In genomic region chr7:140418156-140418472, GRCh38 we compare ENCODE assay signal across 10 cellular contexts. TPM values are rescaled to one million over a fixed set of nuclear protein-coding genes. Genes with fewer than 3 reads are reported as not detected.
A peak's percentile ranks its signal among the peaks of the same experiment; 100 is the strongest.
DNase-seq lines count a peak whose midpoint lies in the region; FAIRE-seq and TF ChIP-seq lines count a peak whose summit lies in the region.
"Not testable (repeated sequence)": the region's sequence is repeated elsewhere in the genome, so short reads cannot be mapped to it uniquely, and the experiment has no call there.
"Had no signal": no experiment of that assay in that cellular context is flagged by ENCODE, and none has a peak within 500 bp of the region (broad histone marks: within the 10 kb centered on the region; RNA-seq: fewer than 3 reads in every experiment).

No MANE protein-coding gene starts in this region.

- TF ChIP-seq CTCF in C4-2B (conservative IDR thresholded peaks at IDR 0.05); colonic mucosa (IDR thresholded peaks at IDR 0.05): not testable (repeated sequence)

- H3K9me3 ChIP-seq in KOPT-K1 (ENCODE audit: insufficient read depth, low read length, poor library complexity, severe bottlenecking); colonic mucosa; small intestine (ENCODE audit: control insufficient read depth, low read depth): not testable (repeated sequence)

- 10 to 74% (median 53%) methylated on average over 4 to 5 of the region's 5 CpGs for WGBS in small intestine, 3 donors

- FAIRE-seq in small intestine (lab: Jason Lieb, UNC) = not testable (repeated sequence)

- DNase-seq in NCI-H1417 treated with DMSO at 0.1 percent for 48 hours (lab: John Stamatoyannopoulos, UW) (peak; percentile 74), NCI-H2081 treated with DMSO at 0.1 percent for 48 hours (lab: John Stamatoyannopoulos, UW) (peak; percentile 52), NCI-H510A (lab: John Stamatoyannopoulos, UW) (peak; percentile 32), RPMI8226 (peak; percentile 60), colonic mucosa (peak; percentile 64), small intestine (peak; percentile 41)

- H3K27ac ChIP-seq in C4-2B (peak overlapping the region; percentile 75), KOPT-K1 (ENCODE audit: low read depth, low read length, poor library complexity, severe bottlenecking) (peak overlapping the region; percentile 77)
- H3K27ac ChIP-seq in colonic mucosa; small intestine (ENCODE audit: low read depth in 1 of 2, low read length in 1 of 2): not testable (repeated sequence)

- intact Hi-C loops in colonic mucosa (cut with DNase I) = not testable (repeated sequence)

- not testable (repeated sequence) for H3K4me3 ChIP-seq in colonic mucosa; small intestine (ENCODE audit: low read depth in 1 of 2, low read length in 2 of 2)

- H3K4me1 ChIP-seq in colonic mucosa; small intestine (ENCODE audit: control insufficient read depth in 2 of 2, insufficient read depth in 1 of 2, low read depth in 1 of 2, low read length in 1 of 2): not testable (repeated sequence)

- not testable (repeated sequence) for H3K9ac ChIP-seq in colonic mucosa (ENCODE audit: low read depth in 2 of 2, low read length in 2 of 2)

- not testable (repeated sequence) for H3K27me3 ChIP-seq in colonic mucosa; small intestine (ENCODE audit: control insufficient read depth in 2 of 2, insufficient read depth in 2 of 2, low read length in 2 of 2)

- H3K36me3 ChIP-seq in KOPT-K1 (ENCODE audit: insufficient read depth, low read length); colonic mucosa; small intestine (ENCODE audit: control insufficient read depth in 2 of 2, insufficient read depth in 2 of 2, low read length in 2 of 2): not testable (repeated sequence)

RNA-seq across cellular contexts. Expression of gene RAB19, which starts 14.3 kb away (rescaled TPM):
- total RNA-seq in colonic mucosa = 10 to 100 TPM; 18.8 to 22.7 TPM
- 1 to 10 TPM in 2 of 3 donors, not detected in 1; 2.2 to 4.9 TPM for polyA plus RNA-seq in small intestine
- total RNA-seq: LHCN-M2, SJCRH30 had no signal

RNA-seq across cellular contexts. Expression of gene SLC37A3, which starts 19.8 kb away (rescaled TPM):
- total RNA-seq in colonic mucosa = 10 to 100 TPM; 47.8 to 52.9 TPM
- polyA plus RNA-seq in small intestine = 10 to 100 TPM; 14.1 to 18.4 (median 17.1) TPM
